15 cellular contexts compared by ENCODE assay signal in genomic region chr11:76159983-76160661, GRCh38.
DNase-seq lines count a peak whose midpoint lies in the region; ATAC-seq and TF ChIP-seq lines count a peak whose summit lies in the region.
"Had no signal": no experiment of that assay in that cellular context is flagged by ENCODE, and none has a peak within 500 bp of the region (broad histone marks: within the 10 kb centered on the region; RNA-seq: fewer than 3 reads in every experiment).

No MANE protein-coding gene starts in this region.

- no peaks in the 10 kb centered on the region for H3K36me3 Mint-ChIP-seq in nephron (ENCODE audit: low read depth)

- H3K4me1 Mint-ChIP-seq in nephron, result peaks cover 59% of the 10 kb centered on the region

- H3K9me3 Mint-ChIP-seq in nephron, result no peaks in the 10 kb centered on the region
- H3K9me3 Mint-ChIP-seq: T-helper 2 cell treated with Interferon-gamma antibody and Interleukin-4, amounts not matched to agents 5 μg/mL and 100 μg/mL, for 36 hours had no signal

- H3K27ac Mint-ChIP-seq in nephron, result peak overlapping the region in 2 of 3 experiments; percentile 44 to 62
- H3K27ac Mint-ChIP-seq: T-helper 2 cell treated with Interferon-gamma antibody and Interleukin-4, amounts not matched to agents 5 μg/mL and 100 μg/mL, for 36 hours had no signal

- no peak for TF ChIP-seq CTCF in nephron (IDR thresholded peaks at IDR 0.05; ENCODE audit: unreplicated experiment in 3 of 3)

- DNase-seq in NCI-H1694 treated with DMSO at 0.1 percent for 48 hours (lab: John Stamatoyannopoulos, UW) (peak; percentile 34), NCI-H1694 (lab: John Stamatoyannopoulos, UW) (no peak), NCI-H1417 treated with DMSO at 0.1 percent for 48 hours (lab: John Stamatoyannopoulos, UW) (peak; percentile 88), NCI-H69 (lab: John Stamatoyannopoulos, UW) (peak; percentile 94), C1 segment of cervical spinal cord (lab: John Stamatoyannopoulos, UW) (no peak), ecto neural progenitor cell (ENCODE audit: low spot score) (no peak)
- DNase-seq: activated naive CD4-positive, alpha-beta T cell; DND-41; islet precursor cell; mesendoderm; NCI-H187; stomach had no signal

- H3K27me3 Mint-ChIP-seq in nephron (ENCODE audit: low read depth), result peaks cover 47% of the 10 kb centered on the region

- ATAC-seq in HG03439 (IDR thresholded peaks at IDR 0.05; ENCODE audit: unreplicated experiment), result no peak

- no peak overlapping the region for H3K4me3 Mint-ChIP-seq in nephron
- H3K4me3 Mint-ChIP-seq: T-helper 2 cell treated with Interferon-gamma antibody and Interleukin-4, amounts not matched to agents 5 μg/mL and 100 μg/mL, for 36 hours had no signal

Comparison
In these comparisons a context has a peak if more than half of its experiments do, and no peak if none do; other contexts are left out.
1. DNase-seq: peak in NCI-H1694 treated with DMSO at 0.1 percent for 48 hours (single experiment), NCI-H1417 treated with DMSO at 0.1 percent for 48 hours (single experiment) and NCI-H69 (single experiment); none in NCI-H1694 (single experiment), C1 segment of cervical spinal cord (0 of 14) and ecto neural progenitor cell (single experiment).